Comparison of ENCODE assay signal across 10 cellular contexts in the genomic region with DNA sequence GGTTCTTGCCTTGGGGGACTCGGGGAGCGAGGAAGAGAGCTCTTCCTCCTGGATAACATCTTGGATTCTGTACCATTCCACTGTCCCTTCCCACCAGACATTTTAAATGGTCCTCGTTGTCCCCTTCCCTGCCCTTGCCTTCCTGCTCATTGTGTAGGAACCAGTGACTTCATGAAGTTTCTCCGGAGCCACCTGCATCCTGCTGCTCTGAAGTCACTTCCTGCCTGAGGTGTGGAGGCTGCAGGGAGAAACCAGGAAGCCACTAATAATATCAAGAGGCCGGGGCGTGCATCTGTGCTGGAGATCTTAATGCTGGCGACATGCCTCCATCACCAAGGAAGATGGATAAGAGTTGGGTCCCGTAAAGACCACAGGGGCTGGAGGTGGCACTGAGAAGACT. TPM values are rescaled to one million over a fixed set of nuclear protein-coding genes. Genes with fewer than 3 reads are reported as not detected.
DNase-seq lines count a peak whose midpoint lies in the region; ATAC-seq and TF ChIP-seq lines count a peak whose summit lies in the region.
"Had no signal": no experiment of that assay in that cellular context is flagged by ENCODE, and none has a peak within 500 bp of the region (broad histone marks: within the 10 kb centered on the region; RNA-seq: fewer than 3 reads in every experiment).

No MANE protein-coding gene starts in this region.

- peaks cover 7% of the 10 kb centered on the region for H3K4me1 ChIP-seq in A673 (ENCODE audit: insufficient read depth, low read length, poor library complexity, severe bottlenecking)
- peaks cover 3% of the 10 kb centered on the region; the same call in 1 of the 2 replicates for H3K4me1 ChIP-seq in GM23338 (ENCODE audit: insufficient read depth)

- H3K9me3 Mint-ChIP-seq in activated naive CD4-positive, alpha-beta T cell treated with anti-CD3 and anti-CD28 coated beads, Interleukin-2, amount 50 U/mL, for 24 hours: no peaks in the 10 kb centered on the region
- 0 out of 3 replicates have a peak, but pooled peaks cover 3% of the 10 kb centered on the region for H3K9me3 Mint-ChIP-seq in GM23338

- POLR2A ChIA-PET in A673 (lab: Charles Lee; ENCODE audit: low non-redundant PET): no interaction called here

- no peak overlapping the region for H3K4me3 ChIP-seq in A673 (ENCODE audit: low read depth, low read length, poor library complexity, severe bottlenecking)
- peak overlapping the region; percentile 42 for H3K4me3 ChIP-seq in Jurkat, Clone E6-1 (ENCODE audit: low read length)
- no peak overlapping the region for H3K4me3 ChIP-seq in GM23338
- H3K4me3 ChIP-seq in WERI-Rb-1 (ENCODE audit: low read depth, low read length): no peak overlapping the region

- no peak overlapping the region for H2AFZ ChIP-seq in GM23338

- CTCF ChIA-PET in A673 (lab: Charles Lee): no interaction called here

- no peaks in the 10 kb centered on the region for H3K27me3 Mint-ChIP-seq in activated naive CD4-positive, alpha-beta T cell treated with anti-CD3 and anti-CD28 coated beads, Interleukin-2, amount 50 U/mL, for 24 hours
- peaks cover 8% of the 10 kb centered on the region for H3K27me3 Mint-ChIP-seq in GM23338 (ENCODE audit: insufficient read depth, low read depth, poor library complexity)

- H3K9me2 ChIP-seq in GM23338 (ENCODE audit: insufficient read depth): no peaks in the 10 kb centered on the region

- H3K79me2 ChIP-seq in GM23338 (replicated peaks; ENCODE audit: insufficient read depth): no peaks in the 10 kb centered on the region

- BruUV-seq in A673 (replicated peaks; lab: Mats Ljungman, UMichigan): no TSS peak

- ATAC-seq in HG03432 (IDR thresholded peaks at IDR 0.05; ENCODE audit: unreplicated experiment) (no peak), GM23338 (no peak)

- TF ChIP-seq CTCF in A673 (conservative IDR thresholded peaks at IDR 0.05; ENCODE audit: low read depth, low read length) (no peak), GM23338 (conservative IDR thresholded peaks at IDR 0.05; ENCODE audit: low read depth in 2 of 2) (no peak), WERI-Rb-1 (IDR thresholded peaks at IDR 0.05; ENCODE audit: low read depth, low read length) (no peak)

- DNase-seq in A673 (ENCODE audit: low spot score): no peak
- DNase-seq in Jurkat, Clone E6-1 (ENCODE audit: low read depth, low spot score): peak; percentile 79
- peak; percentile 33 for DNase-seq in left kidney (ENCODE audit: low read depth, low spot score)
- DNase-seq in NCI-H2227 treated with DMSO at 0.1 percent for 48 hours (lab: John Stamatoyannopoulos, UW): no peak
- no peak for DNase-seq in GM23338 (ENCODE audit: low spot score)
- no peak for DNase-seq in WERI-Rb-1

- H3K4me3 Mint-ChIP-seq in activated naive CD4-positive, alpha-beta T cell treated with anti-CD3 and anti-CD28 coated beads, Interleukin-2, amount 50 U/mL, for 24 hours: peak overlapping the region; percentile 81
- no peak overlapping the region for H3K4me3 Mint-ChIP-seq in GM23338

- peak overlapping the region; percentile 89 for H3K27ac Mint-ChIP-seq in activated naive CD4-positive, alpha-beta T cell treated with anti-CD3 and anti-CD28 coated beads, Interleukin-2, amount 50 U/mL, for 24 hours
- no peak overlapping the region for H3K27ac Mint-ChIP-seq in GM23338

- H3K27me3 ChIP-seq in A673 (replicated peaks; ENCODE audit: insufficient read depth, low read depth, low read length, poor library complexity) (no peaks in the 10 kb centered on the region), GM23338 (ENCODE audit: insufficient read depth) (no peaks in the 10 kb centered on the region), WERI-Rb-1 (ENCODE audit: insufficient read depth, low read depth, severe bottlenecking) (no peaks in the 10 kb centered on the region)

- H3K4me2 ChIP-seq in GM23338: no peak overlapping the region

- no peaks in the 10 kb centered on the region for H3K36me3 Mint-ChIP-seq in activated naive CD4-positive, alpha-beta T cell treated with anti-CD3 and anti-CD28 coated beads, Interleukin-2, amount 50 U/mL, for 24 hours
- H3K36me3 Mint-ChIP-seq in GM23338 (ENCODE audit: low read depth): peaks cover 21% of the 10 kb centered on the region

- H3K4me1 Mint-ChIP-seq in activated naive CD4-positive, alpha-beta T cell treated with anti-CD3 and anti-CD28 coated beads, Interleukin-2, amount 50 U/mL, for 24 hours: peaks cover 46% of the 10 kb centered on the region
- H3K4me1 Mint-ChIP-seq in GM23338: peaks cover 7% of the 10 kb centered on the region; the same call in 2 of the 3 replicates

- no peaks in the 10 kb centered on the region for H3F3A ChIP-seq in GM23338 (replicated peaks; ENCODE audit: low read depth)

- H3K36me3 ChIP-seq in A673 (ENCODE audit: insufficient read depth, low read length, poor library complexity, severe bottlenecking): no peaks in the 10 kb centered on the region
- no peaks in the 10 kb centered on the region for H3K36me3 ChIP-seq in GM23338 (ENCODE audit: insufficient read depth)
- no peaks in the 10 kb centered on the region; the same call in 1 of the 2 replicates for H3K36me3 ChIP-seq in WERI-Rb-1

- peak overlapping the region; percentile 29 for H3K27ac ChIP-seq in A673 (ENCODE audit: low read depth, low read length, poor library complexity, severe bottlenecking)
- no peak overlapping the region for H3K27ac ChIP-seq in GM23338 (ENCODE audit: low read depth)
- no peak overlapping the region for H3K27ac ChIP-seq in WERI-Rb-1

- H3K9me3 ChIP-seq in A673 (ENCODE audit: low read depth, low read length, poor library complexity, severe bottlenecking): no peaks in the 10 kb centered on the region
- no peaks in the 10 kb centered on the region for H3K9me3 ChIP-seq in WERI-Rb-1 (ENCODE audit: severe bottlenecking)

- no peaks in the 10 kb centered on the region; the same call in 1 of the 2 replicates for H4K20me1 ChIP-seq in GM23338 (replicated peaks; ENCODE audit: insufficient read depth)

- intact Hi-C loops in A673 (cut with micrococcal nuclease; ENCODE audit: unreplicated experiment): no loop called here

TF ChIP-seq in GM23338, 12 proteins besides CTCF, POLR2A, EP300 and RAD21 (continues in another document):
- TF ChIP-seq ZNF114 (CRISPR knock-in tag; IDR thresholded peaks at IDR 0.05): no peak
- TF ChIP-seq ZNF331 (CRISPR knock-in tag; IDR thresholded peaks at IDR 0.05; ENCODE audit: low read depth): no peak
- TF ChIP-seq CREB1 (CRISPR knock-in tag; IDR thresholded peaks at IDR 0.05; ENCODE audit: low read depth): no peak
- TF ChIP-seq JUNB (IDR thresholded peaks at IDR 0.05; ENCODE audit: unreplicated experiment): no peak
- TF ChIP-seq, protein P1, sequence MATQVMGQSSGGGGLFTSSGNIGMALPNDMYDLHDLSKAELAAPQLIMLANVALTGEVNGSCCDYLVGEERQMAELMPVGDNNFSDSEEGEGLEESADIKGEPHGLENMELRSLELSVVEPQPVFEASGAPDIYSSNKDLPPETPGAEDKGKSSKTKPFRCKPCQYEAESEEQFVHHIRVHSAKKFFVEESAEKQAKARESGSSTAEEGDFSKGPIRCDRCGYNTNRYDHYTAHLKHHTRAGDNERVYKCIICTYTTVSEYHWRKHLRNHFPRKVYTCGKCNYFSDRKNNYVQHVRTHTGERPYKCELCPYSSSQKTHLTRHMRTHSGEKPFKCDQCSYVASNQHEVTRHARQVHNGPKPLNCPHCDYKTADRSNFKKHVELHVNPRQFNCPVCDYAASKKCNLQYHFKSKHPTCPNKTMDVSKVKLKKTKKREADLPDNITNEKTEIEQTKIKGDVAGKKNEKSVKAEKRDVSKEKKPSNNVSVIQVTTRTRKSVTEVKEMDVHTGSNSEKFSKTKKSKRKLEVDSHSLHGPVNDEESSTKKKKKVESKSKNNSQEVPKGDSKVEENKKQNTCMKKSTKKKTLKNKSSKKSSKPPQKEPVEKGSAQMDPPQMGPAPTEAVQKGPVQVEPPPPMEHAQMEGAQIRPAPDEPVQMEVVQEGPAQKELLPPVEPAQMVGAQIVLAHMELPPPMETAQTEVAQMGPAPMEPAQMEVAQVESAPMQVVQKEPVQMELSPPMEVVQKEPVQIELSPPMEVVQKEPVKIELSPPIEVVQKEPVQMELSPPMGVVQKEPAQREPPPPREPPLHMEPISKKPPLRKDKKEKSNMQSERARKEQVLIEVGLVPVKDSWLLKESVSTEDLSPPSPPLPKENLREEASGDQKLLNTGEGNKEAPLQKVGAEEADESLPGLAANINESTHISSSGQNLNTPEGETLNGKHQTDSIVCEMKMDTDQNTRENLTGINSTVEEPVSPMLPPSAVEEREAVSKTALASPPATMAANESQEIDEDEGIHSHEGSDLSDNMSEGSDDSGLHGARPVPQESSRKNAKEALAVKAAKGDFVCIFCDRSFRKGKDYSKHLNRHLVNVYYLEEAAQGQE (IDR thresholded peaks at IDR 0.05; ENCODE audit: unreplicated experiment): no peak
- no peak for TF ChIP-seq EZH2 (IDR thresholded peaks at IDR 0.05; ENCODE audit: low read depth, unreplicated experiment)
- no peak for TF ChIP-seq STAT1 (IDR thresholded peaks at IDR 0.05; ENCODE audit: unreplicated experiment)
- TF ChIP-seq POLR2AphosphoS5 (IDR thresholded peaks at IDR 0.05; ENCODE audit: low read depth): no peak
- TF ChIP-seq EZH2phosphoT487 (IDR thresholded peaks at IDR 0.05; ENCODE audit: unreplicated experiment): no peak

RNA-seq across cellular contexts. Expression of a gene that starts 6.2 kb away (rescaled TPM):
- total RNA-seq in A673 (2021): 11.7 and 15.5 TPM in 2 replicates
- 4.7 TPM for polyA plus RNA-seq in Jurkat, Clone E6-1 (2012; ENCODE audit: insufficient read depth, insufficient read length)
- 4.4 and 4.7 TPM in 2 replicates for total RNA-seq in GM23338 (2014; rRNA removed; shearing (Covaris generic))
- 1.2 and 2.2 TPM in 2 replicates for polyA plus RNA-seq in GM23338 (2016; fragmentation: Nextera tagmentation; extraction: Ambion mirVana)

RNA-seq across cellular contexts. Expression of a gene that starts 6.8 kb away (rescaled TPM):
- total RNA-seq in A673 (2021): 0.44 and 0.58 TPM in 2 replicates
- not detected for polyA plus RNA-seq in Jurkat, Clone E6-1 (2012; ENCODE audit: insufficient read depth, insufficient read length)
- total RNA-seq in GM23338 (2014; rRNA removed; shearing (Covaris generic)): 4.2 and 4.5 TPM in 2 replicates
- polyA plus RNA-seq in GM23338 (2016; fragmentation: Nextera tagmentation; extraction: Ambion mirVana): 2.1 and 3.3 TPM in 2 replicates

RNA-seq across cellular contexts. Expression of a gene that starts 14.2 kb away (rescaled TPM):
- total RNA-seq in A673 (2021): 0.47 and 1.3 TPM in 2 replicates
- polyA plus RNA-seq in Jurkat, Clone E6-1 (2012; ENCODE audit: insufficient read depth, insufficient read length): not detected
- total RNA-seq in GM23338 (2014; rRNA removed; shearing (Covaris generic)): 0.42 TPM in 1 of 2 replicates, not detected in the other
- 0.68 and 1.4 TPM in 2 replicates for polyA plus RNA-seq in GM23338 (2016; fragmentation: Nextera tagmentation; extraction: Ambion mirVana)
- total RNA-seq: kidney epithelial cell had no signal

RNA-seq across cellular contexts. Expression of a gene that starts 17.2 kb away (rescaled TPM):
- 246 and 258 TPM in 2 replicates for total RNA-seq in A673 (2021)
- polyA plus RNA-seq in Jurkat, Clone E6-1 (2012; ENCODE audit: insufficient read depth, insufficient read length): 189 TPM
- 126 and 134 TPM in 2 replicates for total RNA-seq in GM23338 (2014; rRNA removed; shearing (Covaris generic))
- 296 and 298 TPM in 2 replicates for polyA plus RNA-seq in GM23338 (2016; fragmentation: Nextera tagmentation; extraction: Ambion mirVana)

RNA-seq across cellular contexts. Expression of a gene that starts 33.8 kb away (rescaled TPM):
- total RNA-seq in A673 (2021): not detected in 2 replicates
- 1.4 TPM for polyA plus RNA-seq in Jurkat, Clone E6-1 (2012; ENCODE audit: insufficient read depth, insufficient read length)
- 0.66 and 1.2 TPM in 2 replicates for total RNA-seq in GM23338 (2014; rRNA removed; shearing (Covaris generic))
- polyA plus RNA-seq in GM23338 (2016; fragmentation: Nextera tagmentation; extraction: Ambion mirVana): 1.5 and 1.8 TPM in 2 replicates
- total RNA-seq: activated CD8-positive, alpha-beta memory T cell treated with anti-CD3 and anti-CD28 coated beads for 36 hours had no signal

Comparison
In these comparisons a context has a peak if more than half of its experiments do, and no peak if none do; other contexts are left out.
1. DNase-seq: peak in Jurkat, Clone E6-1 (single experiment) and left kidney (single experiment); none in A673 (single experiment), NCI-H2227 treated with DMSO at 0.1 percent for 48 hours (single experiment), GM23338 (single experiment) and WERI-Rb-1 (single experiment).